In genomic region chr15:69002783-69003182, GRCh38 we compare ENCODE assay signal across 35 cellular contexts. TPM values are rescaled to one million over a fixed set of nuclear protein-coding genes. Genes with fewer than 3 reads are reported as not detected.
"Had no signal": no experiment of that assay in that cellular context is flagged by ENCODE, and none has a peak within 500 bp of the region (broad histone marks: within the 10 kb centered on the region; RNA-seq: fewer than 3 reads in every experiment).

No MANE protein-coding gene starts in this region.

- H3K27ac ChIP-seq: adrenal gland, ascending aorta, body of pancreas, brain microvascular endothelial cell, breast epithelium had no signal

- H3K9me3 ChIP-seq: adrenal gland had no signal

- H3K4me3 ChIP-seq: adrenal gland, ascending aorta, body of pancreas, breast epithelium, cardiac muscle cell had no signal

- H3K27me3 ChIP-seq: adrenal gland, ascending aorta, body of pancreas, brain microvascular endothelial cell, breast epithelium, cardiac muscle cell had no signal

- H3K36me3 ChIP-seq: adrenal gland, ascending aorta, brain microvascular endothelial cell, breast epithelium, cardiac muscle cell had no signal

- ATAC-seq: activated naive CD4-positive, alpha-beta T cell treated with anti-CD3 and anti-CD28 coated beads, Interleukin-2, amount 50 U/mL, for 72 hours; activated naive CD8-positive, alpha-beta T cell treated with anti-CD3 and anti-CD28 coated beads, Interleukin-2, amount 50 U/mL, for 24 hours; activated T-cell treated with anti-CD3 and anti-CD28 coated beads, Interleukin-2, amount 50 U/mL, for 4 hours; activated T-cell treated with anti-CD3 and anti-CD28 coated beads, Interleukin-2, amount 50 U/mL, for 72 hours; activated T-helper 17 cell treated with anti-CD3 and anti-CD28 coated beads, Interleukin-2, amount 50 U/mL, for 72 hours; body of pancreas had no signal

- H3K4me1 ChIP-seq: adrenal gland, ascending aorta, body of pancreas, breast epithelium had no signal

- FAIRE-seq: astrocyte, bronchial epithelial cell had no signal

- DNase-seq: activated effector memory CD4-positive, alpha-beta T cell treated with anti-CD3 and anti-CD28 coated beads, Interleukin-2, amount 50 U/mL, for 16 hours; activated effector memory CD4-positive, alpha-beta T cell treated with Interleukin-2 at 50 U/mL for 16 hours; activated gamma-delta T cell; activated gamma-delta T cell treated with Interleukin-2 at 50 U/mL for 16 hours; activated naive CD4-positive, alpha-beta T cell; activated naive CD4-positive, alpha-beta T cell treated with anti-CD3 and anti-CD28 coated beads for 36 hours; activated naive CD4-positive, alpha-beta T cell treated with anti-CD3 and anti-CD28 coated beads, Interleukin-2, amount 10 ng/mL, durations not matched to agents 7 days and 5 days; activated naive CD4-positive, alpha-beta T cell treated with anti-CD3 and anti-CD28 coated beads, Interleukin-2, amount 50 U/mL, for 16 hours; activated naive CD4-positive, alpha-beta T cell treated with Interleukin-2 at 50 U/mL for 16 hours; activated naive CD8-positive, alpha-beta T cell treated with anti-CD3 and anti-CD28 coated beads for 36 hours; activated naive CD8-positive, alpha-beta T cell treated with anti-CD3 and anti-CD28 coated beads, Interleukin-2, amount 10 ng/mL, durations not matched to agents 7 days and 5 days; activated naive CD8-positive, alpha-beta T cell treated with anti-CD3 and anti-CD28 coated beads, Interleukin-2, amount 50 U/mL, for 24 hours; activated T-cell treated with anti-CD3 and anti-CD28 coated beads, Interleukin-2, amount 50 U/mL, for 4 hours; activated T-cell treated with anti-CD3 and anti-CD28 coated beads, Interleukin-2, amount 50 U/mL, for 48 hours; activated T-cell treated with anti-CD3 and anti-CD28 coated beads, Interleukin-2, amount 50 U/mL, for 72 hours; adrenal gland; amniotic stem cell; amygdala; anterior cingulate cortex; aorta; body of pancreas; brain microvascular endothelial cell; caudate nucleus; central memory CD4-positive, alpha-beta T cell; cerebellar nuclear complex had no signal

RNA-seq across cellular contexts. Expression of gene NOX5, which starts 11.7 kb away (rescaled TPM):
- total RNA-seq: activated naive CD4-positive, alpha-beta T cell treated with anti-CD3 and anti-CD28 coated beads for 36 hours; activated naive CD8-positive, alpha-beta T cell treated with anti-CD3 and anti-CD28 coated beads for 36 hours; activated T-cell treated with anti-CD3 and anti-CD28 coated beads, Interleukin-2, amount 50 U/mL, for 4 hours; activated T-cell treated with anti-CD3 and anti-CD28 coated beads, Interleukin-2, amount 50 U/mL, for 72 hours; activated T-helper 17 cell treated with anti-CD3 and anti-CD28 coated beads, Interleukin-2, amount 50 U/mL, for 72 hours; activated T-helper 2 cell treated with anti-CD3 and anti-CD28 coated beads, Interferon-gamma antibody, Interleukin-2, Interleukin-4, amounts not matched to agents 10 μg/mL and 5 μg/mL and 100 μg/mL, durations not matched to agents 14 hours and 24 hours and 36 hours; bronchial epithelial cell; cardiac septum; chondrocyte had no signal
